2 cellular contexts compared by ENCODE assay signal in genomic region chr2:216012133-216012829, GRCh38.
TF ChIP-seq lines count a peak whose summit lies in the region.

No MANE protein-coding gene starts in this region.

TF ChIP-seq in Ishikawa, 13 proteins besides CTCF, POLR2A, EP300 and RAD21 (continued from another document):
- TF ChIP-seq REST (IDR thresholded peaks at IDR 0.05; ENCODE audit: low read depth): no peak
- no peak for TF ChIP-seq ZBTB7A (IDR thresholded peaks at IDR 0.05; ENCODE audit: low read depth)
- no peak for TF ChIP-seq USF1 (IDR thresholded peaks at IDR 0.05)
- TF ChIP-seq CEBPB (IDR thresholded peaks at IDR 0.05): peak; percentile 77

TF ChIP-seq in K562, 482 proteins besides CTCF, POLR2A, EP300 and RAD21 (continued from another document):
- no peak for TF ChIP-seq NR2C1 (IDR thresholded peaks at IDR 0.05)
- peak; percentile 36; the same call in 1 of the 2 replicates for TF ChIP-seq NR2C1 (tag; IDR thresholded peaks at IDR 0.05)
- TF ChIP-seq BMI1 (IDR thresholded peaks at IDR 0.05; ENCODE audit: low read length): no peak
- TF ChIP-seq PTBP1 (IDR thresholded peaks at IDR 0.05; ENCODE audit: low read depth, low read length): no peak
